ENCODE assay signal across 1 cellular context in the genomic region with DNA sequence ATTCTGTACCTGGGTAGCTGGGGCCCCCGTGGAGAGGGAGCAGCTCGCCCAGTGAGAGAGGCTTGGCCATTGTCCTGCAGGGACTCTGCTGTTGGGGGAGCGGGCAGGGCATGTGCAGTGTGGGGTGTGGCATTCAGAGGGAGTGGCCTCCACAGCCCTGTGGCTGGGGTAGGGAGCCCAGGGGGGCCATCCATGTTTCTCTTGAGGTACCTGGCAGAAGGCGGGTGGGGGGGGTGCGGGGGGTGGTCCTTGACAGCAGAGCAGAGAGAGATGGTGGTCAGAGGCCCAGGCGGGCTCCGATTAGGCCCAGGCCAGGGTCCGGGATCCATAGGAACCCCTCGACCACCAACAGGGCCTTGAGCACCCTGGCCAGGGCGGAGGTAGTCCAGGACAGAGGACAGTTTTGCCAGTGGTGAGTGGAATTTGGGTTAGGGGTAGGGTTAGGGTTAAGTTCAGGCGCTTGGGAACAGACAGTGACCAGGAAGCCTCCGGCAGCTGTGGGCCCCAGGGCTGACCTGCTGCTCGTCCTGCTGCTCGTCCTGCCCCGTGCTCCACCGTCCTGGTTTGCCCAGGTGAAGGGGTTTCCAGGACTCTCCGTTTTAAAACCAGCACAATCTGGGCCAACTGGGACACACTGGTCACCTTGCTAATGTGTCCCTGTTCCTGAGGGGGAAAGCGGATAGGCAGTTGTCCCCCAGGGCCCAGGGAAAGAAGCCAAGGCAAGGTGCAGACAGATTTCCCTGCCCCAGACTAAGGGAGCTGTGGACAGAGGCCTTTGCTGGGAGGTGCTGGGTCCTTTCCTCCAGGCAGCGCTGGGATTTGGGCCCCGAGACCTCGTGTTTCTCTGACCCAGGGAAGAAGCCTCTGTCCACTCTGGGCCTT.
A peak's percentile ranks its signal among the peaks of the same experiment; 100 is the strongest.
TF ChIP-seq lines count a peak whose summit lies in the region.

No MANE protein-coding gene starts in this region.

TF ChIP-seq in HepG2, 621 proteins besides CTCF, POLR2A, EP300 and RAD21:
- no peak for TF ChIP-seq ETV5 (CRISPR knock-in tag; IDR thresholded peaks at IDR 0.05; ENCODE audit: borderline replicate concordance)
- TF ChIP-seq, protein P1, sequence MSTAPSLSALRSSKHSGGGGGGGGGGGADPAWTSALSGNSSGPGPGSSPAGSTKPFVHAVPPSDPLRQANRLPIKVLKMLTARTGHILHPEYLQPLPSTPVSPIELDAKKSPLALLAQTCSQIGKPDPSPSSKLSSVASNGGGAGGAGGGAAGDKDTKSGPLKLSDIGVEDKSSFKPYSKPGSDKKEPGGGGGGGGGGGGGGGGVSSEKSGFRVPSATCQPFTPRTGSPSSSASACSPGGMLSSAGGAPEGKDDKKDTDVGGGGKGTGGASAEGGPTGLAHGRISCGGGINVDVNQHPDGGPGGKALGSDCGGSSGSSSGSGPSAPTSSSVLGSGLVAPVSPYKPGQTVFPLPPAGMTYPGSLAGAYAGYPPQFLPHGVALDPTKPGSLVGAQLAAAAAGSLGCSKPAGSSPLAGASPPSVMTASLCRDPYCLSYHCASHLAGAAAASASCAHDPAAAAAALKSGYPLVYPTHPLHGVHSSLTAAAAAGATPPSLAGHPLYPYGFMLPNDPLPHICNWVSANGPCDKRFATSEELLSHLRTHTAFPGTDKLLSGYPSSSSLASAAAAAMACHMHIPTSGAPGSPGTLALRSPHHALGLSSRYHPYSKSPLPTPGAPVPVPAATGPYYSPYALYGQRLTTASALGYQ (CRISPR knock-in tag; IDR thresholded peaks at IDR 0.05), result no peak
- TF ChIP-seq SALL1 (CRISPR knock-in tag; IDR thresholded peaks at IDR 0.05), result no peak
- TF ChIP-seq EED (CRISPR knock-in tag; IDR thresholded peaks at IDR 0.05), result 0 out of 2 replicates have a peak, but pooled peaks have one; percentile 68
- TF ChIP-seq, protein P2, sequence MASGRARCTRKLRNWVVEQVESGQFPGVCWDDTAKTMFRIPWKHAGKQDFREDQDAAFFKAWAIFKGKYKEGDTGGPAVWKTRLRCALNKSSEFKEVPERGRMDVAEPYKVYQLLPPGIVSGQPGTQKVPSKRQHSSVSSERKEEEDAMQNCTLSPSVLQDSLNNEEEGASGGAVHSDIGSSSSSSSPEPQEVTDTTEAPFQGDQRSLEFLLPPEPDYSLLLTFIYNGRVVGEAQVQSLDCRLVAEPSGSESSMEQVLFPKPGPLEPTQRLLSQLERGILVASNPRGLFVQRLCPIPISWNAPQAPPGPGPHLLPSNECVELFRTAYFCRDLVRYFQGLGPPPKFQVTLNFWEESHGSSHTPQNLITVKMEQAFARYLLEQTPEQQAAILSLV (CRISPR knock-in tag; IDR thresholded peaks at IDR 0.05; ENCODE audit: borderline replicate concordance), result 0 out of 2 replicates have a peak, but pooled peaks have one; percentile 13
- TF ChIP-seq RNF2 (conservative IDR thresholded peaks at IDR 0.05; ENCODE audit: low read depth), result no peak
